In genomic region chr7:66912195-66912594, GRCh38 we compare ENCODE assay signal across 1 cellular context.
TF ChIP-seq lines count a peak whose summit lies in the region.

No MANE protein-coding gene starts in this region.

TF ChIP-seq in HepG2, 621 proteins besides CTCF, POLR2A, EP300 and RAD21 (continued from another document):
- TF ChIP-seq FOXP4 (CRISPR knock-in tag; IDR thresholded peaks at IDR 0.05) (no peak), ZNF75D (CRISPR knock-in tag; IDR thresholded peaks at IDR 0.05; ENCODE audit: borderline replicate concordance) (no peak), TGIF2 (CRISPR knock-in tag; IDR thresholded peaks at IDR 0.05) (no peak), RERE (CRISPR knock-in tag; IDR thresholded peaks at IDR 0.05; ENCODE audit: low read depth) (no peak), ZNF878 (CRISPR knock-in tag; IDR thresholded peaks at IDR 0.05) (no peak)
TF ChIP-seq in HepG2: peak in this region for 0.
